ENCODE assay signal across 14 cellular contexts in the genomic region with DNA sequence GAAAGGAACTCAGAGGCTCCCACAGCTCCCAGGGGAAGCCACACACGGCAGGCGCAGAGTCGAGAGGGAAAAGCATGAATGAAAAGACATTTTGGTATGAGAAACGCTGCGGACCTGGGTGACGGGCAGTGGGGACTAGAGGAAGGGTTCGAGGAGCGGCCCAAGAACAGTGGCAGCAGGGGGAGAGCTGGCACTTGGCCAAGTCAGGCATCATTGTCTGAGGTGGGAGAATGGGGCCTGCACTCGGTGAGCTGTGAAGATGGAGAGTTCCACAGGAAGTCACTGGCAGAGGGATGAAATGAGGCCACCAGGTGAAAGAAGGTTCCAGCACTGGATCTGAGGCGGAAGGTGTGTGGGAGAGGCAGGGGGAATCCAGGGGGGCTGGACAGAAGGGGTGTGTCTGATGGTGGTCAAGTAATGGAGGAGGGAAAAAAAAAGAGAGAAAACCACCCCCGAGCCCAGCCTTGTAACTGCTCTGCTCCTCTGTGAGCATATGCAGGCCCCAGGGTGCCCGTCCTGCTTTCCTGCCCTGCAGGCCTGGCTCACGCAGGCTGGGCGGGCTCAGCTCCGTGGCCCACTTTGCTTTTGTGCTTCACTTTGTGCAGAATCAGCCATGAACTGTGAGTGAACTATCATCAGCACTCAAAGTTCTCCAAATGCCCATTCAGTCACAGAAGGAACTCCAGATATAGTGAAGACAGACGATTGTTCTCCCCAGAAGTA. TPM values are rescaled to one million over a fixed set of nuclear protein-coding genes. Genes with fewer than 3 reads are reported as not detected.
DNase-seq lines count a peak whose midpoint lies in the region; ATAC-seq and TF ChIP-seq lines count a peak whose summit lies in the region.
"Had no signal": no experiment of that assay in that cellular context is flagged by ENCODE, and none has a peak within 500 bp of the region (broad histone marks: within the 10 kb centered on the region; RNA-seq: fewer than 3 reads in every experiment).

No MANE protein-coding gene starts in this region.

- DNase-seq in SK-N-SH (peak; percentile 50), T-helper 17 cell (no peak), endothelial cell (ENCODE audit: low spot score) (no peak), WERI-Rb-1 (no peak)
- DNase-seq: NCI-H1092 had no signal

- no peaks in the 10 kb centered on the region for H3K36me3 Mint-ChIP-seq in T-helper 17 cell (ENCODE audit: low read depth)
- peaks cover 23% of the 10 kb centered on the region for H3K36me3 Mint-ChIP-seq in endothelial cell (ENCODE audit: low read depth, unreplicated experiment)

- POLR2A ChIA-PET in SK-N-SH (lab: Yijun Ruan, JAX) = no interaction called here

- no peaks in the 10 kb centered on the region for H3F3A ChIP-seq in SK-N-SH (replicated peaks; ENCODE audit: insufficient read depth)

- H3K27ac ChIP-seq in SK-N-SH (ENCODE audit: low read depth in 2 of 2, low read length in 1 of 2) (no peak overlapping the region), rectal smooth muscle tissue (ENCODE audit: low read depth, low read length) (peak overlapping the region; percentile 44), WERI-Rb-1 (no peak overlapping the region)
- H3K27ac ChIP-seq: 22Rv1, KMS-11, SK-N-MC had no signal

- no peak overlapping the region for H3K4me2 ChIP-seq in SK-N-SH
- H3K4me2 ChIP-seq: KMS-11 had no signal

- H3K79me2 ChIP-seq in SK-N-SH (ENCODE audit: insufficient read depth) = no peaks in the 10 kb centered on the region

- H3K4me3 Mint-ChIP-seq in T-helper 17 cell = no peak overlapping the region
- H3K4me3 Mint-ChIP-seq in endothelial cell (ENCODE audit: unreplicated experiment) = peak overlapping the region; percentile 1

- CTCF ChIA-PET in SK-N-SH (lab: Yijun Ruan, JAX) = interaction anchor here (1.2 kb wide), 1 partner anchor 71 kb away, joined by 3 read pairs; no protein-coding TSS in a partner anchor

- H3K4me3 ChIP-seq in SK-N-SH (ENCODE audit: low read depth in 2 of 2, low read length in 1 of 2) = no peak overlapping the region
- H3K4me3 ChIP-seq in rectal smooth muscle tissue (ENCODE audit: low read length) = no peak overlapping the region
- no peak overlapping the region for H3K4me3 ChIP-seq in WERI-Rb-1 (ENCODE audit: low read depth, low read length)
- H3K4me3 ChIP-seq: SK-N-MC had no signal

- WGBS in SK-N-SH (ENCODE audit: low lambda C conversion rate) = 89% methylated on average over 16 of the region's 16 CpGs

- peaks cover 19% of the 10 kb centered on the region for H3K4me1 Mint-ChIP-seq in T-helper 17 cell
- H3K4me1 Mint-ChIP-seq in endothelial cell (ENCODE audit: unreplicated experiment) = peaks cover 22% of the 10 kb centered on the region

- no peak for TF ChIP-seq RAD21 in SK-N-SH (IDR thresholded peaks at IDR 0.05; ENCODE audit: low read length)

- no peak for TF ChIP-seq EP300 in SK-N-SH (IDR thresholded peaks at IDR 0.05; ENCODE audit: borderline replicate concordance in 1 of 2, low read depth in 1 of 2, low read length in 1 of 2)

- H3K27me3 ChIP-seq in SK-N-SH (ENCODE audit: insufficient read depth) (no peaks in the 10 kb centered on the region), rectal smooth muscle tissue (ENCODE audit: control insufficient read depth, insufficient read depth, low read length) (no peaks in the 10 kb centered on the region), WERI-Rb-1 (ENCODE audit: insufficient read depth, low read depth, severe bottlenecking) (no peaks in the 10 kb centered on the region)

- H3K9ac ChIP-seq in SK-N-SH = no peak overlapping the region
- no peak overlapping the region for H3K9ac ChIP-seq in rectal smooth muscle tissue (ENCODE audit: low read length)
- H3K9ac ChIP-seq: KMS-11 had no signal

- H3K9me3 Mint-ChIP-seq in endothelial cell (ENCODE audit: unreplicated experiment) = no peaks in the 10 kb centered on the region

- no peaks in the 10 kb centered on the region for H4K20me1 ChIP-seq in SK-N-SH (ENCODE audit: insufficient read depth)

- peaks cover 11 to 21% of the 10 kb centered on the region in 2 experiments for H3K36me3 ChIP-seq in SK-N-SH (replicated peaks in 1 of 2; ENCODE audit: control insufficient read depth in 1 of 2, insufficient read depth in 2 of 2, low read length in 1 of 2)
- peaks cover 6% of the 10 kb centered on the region for H3K36me3 ChIP-seq in rectal smooth muscle tissue (ENCODE audit: control insufficient read depth, insufficient read depth, low read length)
- peaks cover 34% of the 10 kb centered on the region for H3K36me3 ChIP-seq in WERI-Rb-1

- H3K9me3 ChIP-seq in SK-N-SH = no peaks in the 10 kb centered on the region
- H3K9me3 ChIP-seq in T-helper 17 cell (ENCODE audit: control insufficient read depth, low read length, poor library complexity, severe bottlenecking) = no peaks in the 10 kb centered on the region
- no peaks in the 10 kb centered on the region for H3K9me3 ChIP-seq in WERI-Rb-1 (ENCODE audit: severe bottlenecking)

- H3K9me2 ChIP-seq in SK-N-SH = no peaks in the 10 kb centered on the region

- no peak for TF ChIP-seq CTCF in SK-N-SH (IDR thresholded peaks at IDR 0.05)
- TF ChIP-seq CTCF in endothelial cell (IDR thresholded peaks at IDR 0.05; ENCODE audit: unreplicated experiment) = no peak
- TF ChIP-seq CTCF in WERI-Rb-1 (IDR thresholded peaks at IDR 0.05; ENCODE audit: low read depth, low read length) = no peak

- H3K27me3 Mint-ChIP-seq in T-helper 17 cell = no peaks in the 10 kb centered on the region
- H3K27me3 Mint-ChIP-seq in endothelial cell (ENCODE audit: unreplicated experiment) = peaks cover 14% of the 10 kb centered on the region

- no peaks in the 10 kb centered on the region for H3K4me1 ChIP-seq in SK-N-SH (ENCODE audit: control insufficient read depth in 1 of 2, insufficient read depth in 2 of 2, low read depth in 1 of 2, low read length in 1 of 2)
- no peaks in the 10 kb centered on the region for H3K4me1 ChIP-seq in rectal smooth muscle tissue (ENCODE audit: control insufficient read depth, insufficient read depth, low read length)

- ATAC-seq in SK-N-SH treated with all-trans-retinoic acid at 6 μM for 48 hours (no peak), T-helper 17 cell (no peak), HG02763 (IDR thresholded peaks at IDR 0.05; ENCODE audit: unreplicated experiment) (no peak), HG03175 (IDR thresholded peaks at IDR 0.05; ENCODE audit: unreplicated experiment) (no peak)
- ATAC-seq: HCT116 had no signal

- peak overlapping the region; percentile 84 for H3K27ac Mint-ChIP-seq in T-helper 17 cell
- H3K27ac Mint-ChIP-seq in endothelial cell (ENCODE audit: unreplicated experiment) = no peak overlapping the region

- H2AFZ ChIP-seq in SK-N-SH (ENCODE audit: low read depth) = no peak overlapping the region

TF ChIP-seq in SK-N-SH, 30 proteins besides CTCF, POLR2A, EP300 and RAD21 (continues in another document):
- TF ChIP-seq EZH2phosphoT487 (IDR thresholded peaks at IDR 0.05; ENCODE audit: borderline replicate concordance, low read depth) (no peak), USF2 (IDR thresholded peaks at IDR 0.05; ENCODE audit: borderline replicate concordance, low read depth, low read length) (no peak), TCF12 (IDR thresholded peaks at IDR 0.05) (no peak), MXI1 (IDR thresholded peaks at IDR 0.05; ENCODE audit: low read depth, low read length) (no peak)

TF ChIP-seq in SK-N-SH treated with all-trans-retinoic acid at 6 μM for 48 hours, 23 proteins besides CTCF, POLR2A, EP300 and RAD21 (continues in another document):
- no peak for TF ChIP-seq SNAI2 (CRISPR knock-in tag; IDR thresholded peaks at IDR 0.05)
- TF ChIP-seq ZNF565 (CRISPR knock-in tag; conservative IDR thresholded peaks at IDR 0.05; ENCODE audit: low read depth) = no peak
- TF ChIP-seq, protein P1, sequence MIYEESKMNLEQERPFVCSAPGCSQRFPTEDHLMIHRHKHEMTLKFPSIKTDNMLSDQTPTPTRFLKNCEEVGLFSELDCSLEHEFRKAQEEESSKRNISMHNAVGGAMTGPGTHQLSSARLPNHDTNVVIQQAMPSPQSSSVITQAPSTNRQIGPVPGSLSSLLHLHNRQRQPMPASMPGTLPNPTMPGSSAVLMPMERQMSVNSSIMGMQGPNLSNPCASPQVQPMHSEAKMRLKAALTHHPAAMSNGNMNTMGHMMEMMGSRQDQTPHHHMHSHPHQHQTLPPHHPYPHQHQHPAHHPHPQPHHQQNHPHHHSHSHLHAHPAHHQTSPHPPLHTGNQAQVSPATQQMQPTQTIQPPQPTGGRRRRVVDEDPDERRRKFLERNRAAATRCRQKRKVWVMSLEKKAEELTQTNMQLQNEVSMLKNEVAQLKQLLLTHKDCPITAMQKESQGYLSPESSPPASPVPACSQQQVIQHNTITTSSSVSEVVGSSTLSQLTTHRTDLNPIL (CRISPR knock-in tag; IDR thresholded peaks at IDR 0.05; ENCODE audit: low read depth) = no peak
- no peak for TF ChIP-seq ZFP3 (CRISPR knock-in tag; IDR thresholded peaks at IDR 0.05)
- no peak for TF ChIP-seq ZNF8 (CRISPR knock-in tag; IDR thresholded peaks at IDR 0.05)
- no peak for TF ChIP-seq ARNTL (CRISPR knock-in tag; IDR thresholded peaks at IDR 0.05; ENCODE audit: borderline replicate concordance, low read depth)
- TF ChIP-seq, protein P2, sequence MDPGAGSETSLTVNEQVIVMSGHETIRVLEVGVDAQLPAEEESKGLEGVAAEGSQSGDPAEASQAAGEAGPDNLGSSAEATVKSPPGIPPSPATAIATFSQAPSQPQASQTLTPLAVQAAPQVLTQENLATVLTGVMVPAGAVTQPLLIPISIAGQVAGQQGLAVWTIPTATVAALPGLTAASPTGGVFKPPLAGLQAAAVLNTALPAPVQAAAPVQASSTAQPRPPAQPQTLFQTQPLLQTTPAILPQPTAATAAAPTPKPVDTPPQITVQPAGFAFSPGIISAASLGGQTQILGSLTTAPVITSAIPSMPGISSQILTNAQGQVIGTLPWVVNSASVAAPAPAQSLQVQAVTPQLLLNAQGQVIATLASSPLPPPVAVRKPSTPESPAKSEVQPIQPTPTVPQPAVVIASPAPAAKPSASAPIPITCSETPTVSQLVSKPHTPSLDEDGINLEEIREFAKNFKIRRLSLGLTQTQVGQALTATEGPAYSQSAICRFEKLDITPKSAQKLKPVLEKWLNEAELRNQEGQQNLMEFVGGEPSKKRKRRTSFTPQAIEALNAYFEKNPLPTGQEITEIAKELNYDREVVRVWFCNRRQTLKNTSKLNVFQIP (CRISPR knock-in tag; IDR thresholded peaks at IDR 0.05; ENCODE audit: borderline replicate concordance, low read depth) = no peak

RNA-seq across cellular contexts. Expression of gene TMEM204, which starts 31.8 kb away (rescaled TPM):
- polyA plus RNA-seq in SK-N-SH (2012; rRNA removed) = 2.1 and 2.3 TPM in 2 replicates
- polyA plus RNA-seq in SK-N-SH (2012; cell fraction: cytosol; rRNA removed) = 0.85 and 1.4 TPM in 2 replicates
- 1.4 and 1.5 TPM in 2 replicates for polyA plus RNA-seq in SK-N-SH (2012; cell fraction: nucleus; rRNA removed)
- total RNA-seq in T-helper 17 cell = 10 to 100 TPM; 22.2 to 23.4 TPM
- 66.3 TPM for total RNA-seq in endothelial cell (ENCODE audit: unreplicated experiment)
- total RNA-seq: MCF 10A had no signal

RNA-seq across cellular contexts. Expression of gene IFT140, which starts 46.6 kb away (rescaled TPM):
- polyA plus RNA-seq in SK-N-SH (2012; rRNA removed) = 13.5 and 19.3 TPM in 2 replicates
- 6.3 and 10.2 TPM in 2 replicates for polyA plus RNA-seq in SK-N-SH (2012; cell fraction: cytosol; rRNA removed)
- polyA plus RNA-seq in SK-N-SH (2012; cell fraction: nucleus; rRNA removed) = 49.5 and 52.7 TPM in 2 replicates
- total RNA-seq in T-helper 17 cell (1 to 10 TPM; 5.5 to 7.9 TPM), endothelial cell (ENCODE audit: unreplicated experiment) (39.9 TPM)

RNA-seq across cellular contexts. Expression of gene CRAMP1, which starts 46.9 kb away (rescaled TPM):
- polyA plus RNA-seq in SK-N-SH (2012; rRNA removed) = 7.6 and 9.5 TPM in 2 replicates
- polyA plus RNA-seq in SK-N-SH (2012; cell fraction: cytosol; rRNA removed) = 4.7 and 6.0 TPM in 2 replicates
- polyA plus RNA-seq in SK-N-SH (2012; cell fraction: nucleus; rRNA removed) = 27.1 and 29.5 TPM in 2 replicates
- total RNA-seq in T-helper 17 cell (10 to 100 TPM; 22.8 to 28.6 TPM), endothelial cell (ENCODE audit: unreplicated experiment) (46.8 TPM)
